ENCODE assay signal across 21 cellular contexts in the genomic region with DNA sequence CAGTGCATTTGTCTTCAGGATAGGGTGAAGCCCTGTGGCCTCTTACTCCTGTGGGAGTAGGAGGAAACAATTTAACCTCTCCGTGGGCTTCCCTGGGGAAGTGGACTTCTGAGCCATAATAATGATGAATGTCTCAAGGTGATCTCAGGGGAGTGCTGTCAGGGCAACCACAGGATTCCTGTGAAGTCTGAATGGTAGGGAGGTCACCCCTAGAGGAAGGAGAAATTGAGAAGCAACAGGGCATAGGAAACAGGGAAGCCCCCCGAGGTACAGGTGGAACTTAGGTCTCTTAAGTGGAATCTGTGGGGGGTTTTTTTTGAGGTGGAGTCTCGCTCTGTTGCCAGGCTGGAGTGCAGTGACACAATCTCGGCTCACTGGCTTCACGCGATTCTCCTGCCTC. TPM values are rescaled to one million over a fixed set of nuclear protein-coding genes. Genes with fewer than 3 reads are reported as not detected.
A peak's percentile ranks its signal among the peaks of the same experiment; 100 is the strongest.
DNase-seq lines count a peak whose midpoint lies in the region; ATAC-seq and TF ChIP-seq lines count a peak whose summit lies in the region.
"Had no signal": no experiment of that assay in that cellular context is flagged by ENCODE, and none has a peak within 500 bp of the region (broad histone marks: within the 10 kb centered on the region; RNA-seq: fewer than 3 reads in every experiment).

No MANE protein-coding gene starts in this region.

- peak overlapping the region; percentile 11 to 29 for H3K27ac Mint-ChIP-seq in activated naive CD4-positive, alpha-beta T cell treated with anti-CD3 and anti-CD28 coated beads, Interleukin-2, amount 50 U/mL, for 72 hours
- peak overlapping the region; percentile 65 for H3K27ac Mint-ChIP-seq in endodermal cell
- peak overlapping the region; percentile 50 for H3K27ac Mint-ChIP-seq in stimulated activated effector memory CD8-positive, alpha-beta T cell treated with anti-CD3 and anti-CD28 coated beads, Interleukin-12 subunit alpha, Interleukin-12 subunit beta, amount 100 ng/mL, for 72 hours

- H3K4me3 ChIP-seq in endodermal cell (ENCODE audit: low read length) (no peak overlapping the region), smooth muscle cell (no peak overlapping the region), heart right ventricle (no peak overlapping the region)
- H3K4me3 ChIP-seq: GM23248, SJSA1 had no signal

- H3K36me3 ChIP-seq in endodermal cell (ENCODE audit: control insufficient read depth, insufficient read depth, low read length) = peaks cover 24% of the 10 kb centered on the region
- no peaks in the 10 kb centered on the region for H3K36me3 ChIP-seq in smooth muscle cell (ENCODE audit: low read depth)
- H3K36me3 ChIP-seq in heart right ventricle = peaks cover 0 to 10% (median 0%) of the 10 kb centered on the region in 9 donors

- no peaks in the 10 kb centered on the region for H3K27me3 ChIP-seq in endodermal cell (ENCODE audit: control insufficient read depth, insufficient read depth, low read length, poor library complexity, severe bottlenecking)
- H3K27me3 ChIP-seq in smooth muscle cell (ENCODE audit: low read depth) = no peaks in the 10 kb centered on the region
- no peaks in the 10 kb centered on the region for H3K27me3 ChIP-seq in heart right ventricle
- H3K27me3 ChIP-seq: SJSA1 had no signal

- H3K9me3 Mint-ChIP-seq in activated naive CD4-positive, alpha-beta T cell treated with anti-CD3 and anti-CD28 coated beads, Interleukin-2, amount 50 U/mL, for 72 hours = no peaks in the 10 kb centered on the region
- no peaks in the 10 kb centered on the region for H3K9me3 Mint-ChIP-seq in endodermal cell
- no peaks in the 10 kb centered on the region for H3K9me3 Mint-ChIP-seq in stimulated activated effector memory CD8-positive, alpha-beta T cell treated with anti-CD3 and anti-CD28 coated beads, Interleukin-12 subunit alpha, Interleukin-12 subunit beta, amount 100 ng/mL, for 72 hours

- H4K20me1 ChIP-seq in smooth muscle cell (ENCODE audit: low read depth) = peaks cover 65% of the 10 kb centered on the region

- no peaks in the 10 kb centered on the region for H3K36me3 Mint-ChIP-seq in activated naive CD4-positive, alpha-beta T cell treated with anti-CD3 and anti-CD28 coated beads, Interleukin-2, amount 50 U/mL, for 72 hours
- H3K36me3 Mint-ChIP-seq in endodermal cell (ENCODE audit: low read depth) = peaks cover 4% of the 10 kb centered on the region
- H3K36me3 Mint-ChIP-seq in stimulated activated effector memory CD8-positive, alpha-beta T cell treated with anti-CD3 and anti-CD28 coated beads, Interleukin-12 subunit alpha, Interleukin-12 subunit beta, amount 100 ng/mL, for 72 hours = peaks cover 13% of the 10 kb centered on the region

- peaks cover 88% of the 10 kb centered on the region for H3K79me2 ChIP-seq in smooth muscle cell (ENCODE audit: low read depth)

- H3K4me1 ChIP-seq in endodermal cell (ENCODE audit: control insufficient read depth, insufficient read depth, low read length) (no peaks in the 10 kb centered on the region), smooth muscle cell (ENCODE audit: low read depth) (peaks cover 34% of the 10 kb centered on the region), heart right ventricle (peaks cover 35 to 96% (median 87%) of the 10 kb centered on the region in 9 donors)

- peaks cover 19% of the 10 kb centered on the region for H3F3A ChIP-seq in smooth muscle cell (ENCODE audit: low read depth)

- intact Hi-C loops in heart right ventricle (cut with DNase I) = no loop called here

- H3K4me3 Mint-ChIP-seq in endodermal cell = no peak overlapping the region
- no peak overlapping the region for H3K4me3 Mint-ChIP-seq in stimulated activated effector memory CD8-positive, alpha-beta T cell treated with anti-CD3 and anti-CD28 coated beads, Interleukin-12 subunit alpha, Interleukin-12 subunit beta, amount 100 ng/mL, for 72 hours

- no peaks in the 10 kb centered on the region for H3K27me3 Mint-ChIP-seq in endodermal cell (ENCODE audit: insufficient read depth)
- H3K27me3 Mint-ChIP-seq: CD4-positive, alpha-beta memory T cell had no signal

- 92 to 95% methylated on average over 5 to 6 of the region's 6 CpGs for WGBS in endodermal cell (ENCODE audit: insufficient coverage in 1 of 2, insufficient read length in 1 of 2), 2 experiments
- WGBS in smooth muscle cell (ENCODE audit: low lambda C conversion rate) = 91% methylated on average over 5 of the region's 6 CpGs
- 84 to 89% methylated on average over 6 of the region's 6 CpGs for WGBS in heart right ventricle, 2 donors

- TF ChIP-seq CTCF in endodermal cell (conservative IDR thresholded peaks at IDR 0.05) (no peak), smooth muscle cell (IDR thresholded peaks at IDR 0.05; ENCODE audit: borderline replicate concordance, insufficient read depth, poor library complexity, severe bottlenecking) (no peak), heart right ventricle (IDR thresholded peaks at IDR 0.05) (no peak)

- no peak overlapping the region for H3K4me2 ChIP-seq in smooth muscle cell

- DNase-seq in activated naive CD4-positive, alpha-beta T cell treated with anti-CD3 and anti-CD28 coated beads, Interleukin-2, amount 50 U/mL, for 72 hours (ENCODE audit: low spot score in 2 of 2) = no peak
- no peak for DNase-seq in activated naive CD4-positive, alpha-beta T cell (lab: John Stamatoyannopoulos, UW)
- DNase-seq in endodermal cell = no peak
- no peak for DNase-seq in stimulated activated effector memory CD8-positive, alpha-beta T cell treated with anti-CD3 and anti-CD28 coated beads, Interleukin-12 subunit alpha, Interleukin-12 subunit beta, amount 100 ng/mL, for 72 hours (ENCODE audit: low spot score in 2 of 2)
- no peak for DNase-seq in smooth muscle cell (lab: John Stamatoyannopoulos, UW; ENCODE audit: unreplicated experiment)
- no peak for DNase-seq in heart right ventricle
- DNase-seq: CD4-positive, alpha-beta memory T cell; COR-L47; GM23248; H7; NCI-H1048; NCI-H1417; NCI-H1694; NCI-H2029 treated with DMSO at 0.1 percent for 48 hours; NCI-H2227 treated with DMSO at 0.1 percent for 48 hours; NCI-H526 treated with DMSO at 0.1 percent for 48 hours; Right ventricle myocardium superior; RPMI8226 had no signal

- peaks cover 29% of the 10 kb centered on the region for H3K4me1 Mint-ChIP-seq in endodermal cell
- peaks cover 82% of the 10 kb centered on the region for H3K4me1 Mint-ChIP-seq in stimulated activated effector memory CD8-positive, alpha-beta T cell treated with anti-CD3 and anti-CD28 coated beads, Interleukin-12 subunit alpha, Interleukin-12 subunit beta, amount 100 ng/mL, for 72 hours

- no peak overlapping the region for H2AFZ ChIP-seq in smooth muscle cell (ENCODE audit: low read depth)
- H2AFZ ChIP-seq: GM23248 had no signal

- ATAC-seq in activated naive CD4-positive, alpha-beta T cell treated with anti-CD3 and anti-CD28 coated beads, Interleukin-2, amount 50 U/mL, for 72 hours = no peak
- ATAC-seq in stimulated activated effector memory CD8-positive, alpha-beta T cell treated with anti-CD3 and anti-CD28 coated beads, Interleukin-12 subunit alpha, Interleukin-12 subunit beta, amount 100 ng/mL, for 72 hours = no peak
- ATAC-seq in heart right ventricle (no peak), HG03460 (IDR thresholded peaks at IDR 0.05; ENCODE audit: unreplicated experiment) (no peak)

- H3K9ac ChIP-seq in endodermal cell (ENCODE audit: extremely low read depth, low read length, poor library complexity, severe bottlenecking) (no peak overlapping the region), smooth muscle cell (ENCODE audit: low read depth) (no peak overlapping the region)
- H3K9ac ChIP-seq: GM23248 had no signal

- no peak overlapping the region for H3K27ac ChIP-seq in endodermal cell (ENCODE audit: low read depth, low read length)
- H3K27ac ChIP-seq in smooth muscle cell (ENCODE audit: low read depth) = no peak overlapping the region
- H3K27ac ChIP-seq in heart right ventricle = peak overlapping the region in 1 of 10 donors; percentile 73
- H3K27ac ChIP-seq: GM23248, HL-60, SJSA1 had no signal

- H3K9me3 ChIP-seq in endodermal cell (ENCODE audit: control insufficient read depth, low read length) (no peaks in the 10 kb centered on the region), smooth muscle cell (replicated peaks; ENCODE audit: low read depth) (no peaks in the 10 kb centered on the region), heart right ventricle (no peaks in the 10 kb centered on the region)
- H3K9me3 ChIP-seq: SJSA1 had no signal

RNA-seq across cellular contexts. Expression of gene STK35, which starts 26.9 kb away (rescaled TPM):
- total RNA-seq in activated naive CD4-positive, alpha-beta T cell treated with anti-CD3 and anti-CD28 coated beads, Interleukin-2, amount 50 U/mL, for 72 hours = 10 to 100 TPM; 23.5 to 23.8 TPM
- 10 to 100 TPM; 44.0 to 46.3 TPM for total RNA-seq in endodermal cell
- polyA plus RNA-seq in endodermal cell (2013, experiment 1 of 2) = 17.3 TPM
- polyA plus RNA-seq in endodermal cell (2013, experiment 2 of 2) = 16.2 TPM
- total RNA-seq in smooth muscle cell = 14.6 and 15.6 TPM in 2 replicates
- 9.6 and 11.3 TPM in 2 replicates for polyA plus RNA-seq in smooth muscle cell
- 10 to 100 TPM; 10.7 to 17.2 (median 13.9) TPM for total RNA-seq in heart right ventricle
- polyA plus RNA-seq in heart right ventricle = 1 to 10 TPM; 5.4 to 5.6 TPM
